In the genomic region with DNA sequence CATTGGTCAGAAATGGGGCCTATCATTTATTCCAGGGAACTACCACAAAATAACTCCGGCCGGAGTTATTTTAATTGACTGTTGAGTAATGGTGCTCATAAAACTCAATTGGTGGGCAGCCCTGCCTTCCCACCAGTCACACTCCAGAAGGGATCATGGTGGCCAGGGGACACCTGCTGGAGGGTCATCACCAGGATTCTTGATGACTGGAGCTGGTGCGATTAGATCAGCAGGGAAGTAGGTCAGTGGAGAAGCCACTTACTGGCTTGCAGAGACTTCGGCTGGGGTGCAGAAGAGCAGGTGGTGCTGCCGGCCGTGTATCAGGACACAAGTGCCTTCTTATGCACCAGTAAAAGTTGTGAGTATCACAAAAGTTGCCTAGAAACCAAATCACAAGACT, we compare ENCODE assay signal across 25 cellular contexts.
"Had no signal": no experiment of that assay in that cellular context is flagged by ENCODE, and none has a peak within 500 bp of the region (broad histone marks: within the 10 kb centered on the region; RNA-seq: fewer than 3 reads in every experiment).

No MANE protein-coding gene starts in this region.

- FAIRE-seq: kidney, urothelium cell line had no signal

- H3K36me3 ChIP-seq: breast epithelium, right atrium auricular region, transverse colon had no signal

- H3K4me1 ChIP-seq: breast epithelium, right atrium auricular region, transverse colon had no signal

- H3K27ac ChIP-seq: breast epithelium, right atrium auricular region, transverse colon had no signal

- H3K9me3 ChIP-seq: breast epithelium, right atrium auricular region, transverse colon had no signal

- H3K27me3 ChIP-seq: breast epithelium, right atrium auricular region, transverse colon had no signal

- ATAC-seq: activated CD4-positive, alpha-beta T cell treated with anti-CD3 and anti-CD28 coated beads for 36 hours; activated CD8-positive, alpha-beta memory T cell treated with anti-CD3 and anti-CD28 coated beads, Interleukin-2, amount 10 ng/mL, durations not matched to agents 7 days and 5 days; activated CD8-positive, alpha-beta T cell treated with anti-CD3 and anti-CD28 coated beads, Interleukin-2, amount 10 ng/mL, durations not matched to agents 7 days and 5 days; activated naive CD8-positive, alpha-beta T cell treated with anti-CD3 and anti-CD28 coated beads, Interleukin-2, amount 50 U/mL, for 24 hours; esophagus mucosa; left colon; naive thymus-derived CD4-positive, alpha-beta T cell had no signal

- H3K4me3 ChIP-seq: breast epithelium, right atrium auricular region, transverse colon had no signal

- DNase-seq: activated CD4-positive, alpha-beta T cell treated with anti-CD3 and anti-CD28 coated beads for 36 hours; activated CD4-positive, CD25-positive, alpha-beta regulatory T cell; activated CD8-positive, alpha-beta memory T cell treated with anti-CD3 and anti-CD28 coated beads, Interleukin-2, amount 10 ng/mL, durations not matched to agents 7 days and 5 days; activated CD8-positive, alpha-beta T cell treated with anti-CD3 and anti-CD28 coated beads, Interleukin-2, amount 10 ng/mL, durations not matched to agents 7 days and 5 days; activated naive CD8-positive, alpha-beta T cell treated with anti-CD3 and anti-CD28 coated beads, Interleukin-2, amount 50 U/mL, for 24 hours; activated T-cell treated with anti-CD3 and anti-CD28 coated beads, Interleukin-2, amount 50 U/mL, for 48 hours; amygdala; central memory CD4-positive, alpha-beta T cell; foreskin fibroblast; head of caudate nucleus; hypothalamus; immature natural killer cell; kidney; left colon; mammary epithelial cell; midbrain; naive thymus-derived CD4-positive, alpha-beta T cell; stimulated activated CD4-positive, alpha-beta T cell treated with anti-CD3 and anti-CD28 coated beads, Interleukin-15, amount 100 ng/mL, for 24 hours; stimulated activated CD4-positive, alpha-beta T cell treated with anti-CD3 and anti-CD28 coated beads, Interleukin-2, amount 100 ng/mL, for 24 hours; stimulated activated naive CD4-positive, alpha-beta T cell; transverse colon had no signal
